Comparison of ENCODE assay signal across 1 cellular context in the genomic region with DNA sequence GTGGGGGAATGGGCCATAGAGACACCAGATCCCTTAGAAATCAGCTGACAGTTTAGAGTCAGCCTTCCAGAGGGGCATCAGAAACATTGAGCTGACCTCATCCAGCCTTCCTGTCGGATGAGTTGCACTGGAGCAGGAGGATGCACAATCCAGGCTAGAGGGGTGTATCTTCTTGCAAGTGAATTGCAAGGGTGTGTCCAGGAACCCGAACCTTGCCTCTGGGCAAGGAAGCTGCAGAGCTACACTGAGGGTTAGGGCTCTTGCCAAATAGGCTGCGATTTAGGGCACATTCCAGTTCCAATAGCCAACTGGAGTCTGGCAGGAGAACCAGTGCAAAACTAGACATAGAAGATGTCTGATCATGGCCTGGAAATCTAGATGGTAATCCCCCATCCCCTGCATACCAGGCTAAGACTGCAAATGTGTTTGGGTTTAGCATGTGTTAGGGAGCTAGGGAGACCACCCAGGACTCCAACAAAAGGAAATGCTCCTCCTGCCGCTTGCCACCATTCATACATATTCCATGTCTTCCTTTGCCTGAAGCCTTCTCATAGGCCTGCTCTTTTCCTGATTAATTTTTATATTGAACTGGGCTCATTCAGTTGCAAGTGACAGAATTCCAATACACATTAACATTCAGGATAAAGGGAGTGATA.
TF ChIP-seq lines count a peak whose summit lies in the region.

No MANE protein-coding gene starts in this region.

TF ChIP-seq in WTC11, 78 proteins besides CTCF, POLR2A, EP300 and RAD21 (continued from another document):
- TF ChIP-seq, protein P1, sequence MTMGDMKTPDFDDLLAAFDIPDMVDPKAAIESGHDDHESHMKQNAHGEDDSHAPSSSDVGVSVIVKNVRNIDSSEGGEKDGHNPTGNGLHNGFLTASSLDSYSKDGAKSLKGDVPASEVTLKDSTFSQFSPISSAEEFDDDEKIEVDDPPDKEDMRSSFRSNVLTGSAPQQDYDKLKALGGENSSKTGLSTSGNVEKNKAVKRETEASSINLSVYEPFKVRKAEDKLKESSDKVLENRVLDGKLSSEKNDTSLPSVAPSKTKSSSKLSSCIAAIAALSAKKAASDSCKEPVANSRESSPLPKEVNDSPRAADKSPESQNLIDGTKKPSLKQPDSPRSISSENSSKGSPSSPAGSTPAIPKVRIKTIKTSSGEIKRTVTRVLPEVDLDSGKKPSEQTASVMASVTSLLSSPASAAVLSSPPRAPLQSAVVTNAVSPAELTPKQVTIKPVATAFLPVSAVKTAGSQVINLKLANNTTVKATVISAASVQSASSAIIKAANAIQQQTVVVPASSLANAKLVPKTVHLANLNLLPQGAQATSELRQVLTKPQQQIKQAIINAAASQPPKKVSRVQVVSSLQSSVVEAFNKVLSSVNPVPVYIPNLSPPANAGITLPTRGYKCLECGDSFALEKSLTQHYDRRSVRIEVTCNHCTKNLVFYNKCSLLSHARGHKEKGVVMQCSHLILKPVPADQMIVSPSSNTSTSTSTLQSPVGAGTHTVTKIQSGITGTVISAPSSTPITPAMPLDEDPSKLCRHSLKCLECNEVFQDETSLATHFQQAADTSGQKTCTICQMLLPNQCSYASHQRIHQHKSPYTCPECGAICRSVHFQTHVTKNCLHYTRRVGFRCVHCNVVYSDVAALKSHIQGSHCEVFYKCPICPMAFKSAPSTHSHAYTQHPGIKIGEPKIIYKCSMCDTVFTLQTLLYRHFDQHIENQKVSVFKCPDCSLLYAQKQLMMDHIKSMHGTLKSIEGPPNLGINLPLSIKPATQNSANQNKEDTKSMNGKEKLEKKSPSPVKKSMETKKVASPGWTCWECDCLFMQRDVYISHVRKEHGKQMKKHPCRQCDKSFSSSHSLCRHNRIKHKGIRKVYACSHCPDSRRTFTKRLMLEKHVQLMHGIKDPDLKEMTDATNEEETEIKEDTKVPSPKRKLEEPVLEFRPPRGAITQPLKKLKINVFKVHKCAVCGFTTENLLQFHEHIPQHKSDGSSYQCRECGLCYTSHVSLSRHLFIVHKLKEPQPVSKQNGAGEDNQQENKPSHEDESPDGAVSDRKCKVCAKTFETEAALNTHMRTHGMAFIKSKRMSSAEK (CRISPR knock-in tag; IDR thresholded peaks at IDR 0.05; ENCODE audit: borderline replicate concordance) = no peak
- TF ChIP-seq SMAD3 (CRISPR knock-in tag; IDR thresholded peaks at IDR 0.05; ENCODE audit: borderline replicate concordance) = no peak
- no peak for TF ChIP-seq ZNF219 (CRISPR knock-in tag; IDR thresholded peaks at IDR 0.05; ENCODE audit: borderline replicate concordance)
- TF ChIP-seq TCF7 (CRISPR knock-in tag; IDR thresholded peaks at IDR 0.05; ENCODE audit: low read depth) = no peak
- TF ChIP-seq NR1H2 (CRISPR knock-in tag; IDR thresholded peaks at IDR 0.05) = no peak
